32 cellular contexts compared by ENCODE assay signal in genomic region chr14:49670475-49670874, GRCh38.
"Had no signal": no experiment of that assay in that cellular context is flagged by ENCODE, and none has a peak within 500 bp of the region (broad histone marks: within the 10 kb centered on the region; RNA-seq: fewer than 3 reads in every experiment).

No MANE protein-coding gene starts in this region.

- H3K4me1 Mint-ChIP-seq: activated B cell treated with CpG ODN at 0.5 μM for 24 hours; activated naive CD4-positive, alpha-beta T cell treated with anti-CD3 and anti-CD28 coated beads, Interleukin-2, amount 10 ng/mL, durations not matched to agents 7 days and 5 days; brain; central memory CD8-positive, alpha-beta T cell had no signal

- H3K27me3 ChIP-seq: ascending aorta, breast epithelium, cardiac muscle cell, dorsolateral prefrontal cortex, esophagus muscularis mucosa, foreskin keratinocyte, gastrocnemius medialis, heart left ventricle had no signal

- H3K27me3 Mint-ChIP-seq: activated B cell treated with CpG ODN at 0.5 μM for 24 hours; activated CD4-positive, alpha-beta memory T cell treated with anti-CD3 and anti-CD28 coated beads, Interleukin-2, amount 10 ng/mL, durations not matched to agents 7 days and 5 days; activated CD4-positive, alpha-beta T cell treated with anti-CD3 and anti-CD28 coated beads, Interleukin-2, amount 10 ng/mL, durations not matched to agents 24 days and 14 days; activated naive CD4-positive, alpha-beta T cell treated with anti-CD3 and anti-CD28 coated beads, Interleukin-2, amount 10 ng/mL, durations not matched to agents 7 days and 5 days; activated naive CD8-positive, alpha-beta T cell treated with anti-CD3 and anti-CD28 coated beads, Interleukin-2, amount 10 ng/mL, durations not matched to agents 7 days and 5 days; activated T-cell treated with anti-CD3 and anti-CD28 coated beads, Interleukin-2, amount 50 U/mL, for 24 hours; brain; central memory CD8-positive, alpha-beta T cell; dendritic cell treated with granulocyte-macrophage colony-stimulating factor and Interleukin-4, amounts not matched to agents 40 ng/mL and 50 ng/mL, for 4 days had no signal

- ATAC-seq: activated CD4-positive, CD25-positive, alpha-beta regulatory T cell treated with anti-CD3 and anti-CD28 coated beads, Interleukin-2, amount 50 U/mL, for 24 hours; activated naive CD4-positive, alpha-beta T cell treated with anti-CD3 and anti-CD28 coated beads, Interleukin-2, amount 50 U/mL, for 72 hours; activated T-cell treated with anti-CD3 and anti-CD28 coated beads, Interleukin-2, amount 50 U/mL, for 72 hours; foreskin keratinocyte; gastrocnemius medialis; heart left ventricle had no signal

- H3K4me1 ChIP-seq: ascending aorta, breast epithelium, esophagus muscularis mucosa, foreskin keratinocyte, gastrocnemius medialis, heart left ventricle had no signal

- H3K36me3 ChIP-seq: ascending aorta, breast epithelium, cardiac muscle cell, esophagus muscularis mucosa, gastrocnemius medialis, heart left ventricle had no signal

- DNase-seq: activated B cell treated with CpG ODN at 0.5 μM for 24 hours; activated CD4-positive, alpha-beta memory T cell treated with anti-CD3 and anti-CD28 coated beads, Interleukin-2, amount 10 ng/mL, durations not matched to agents 7 days and 5 days; activated CD4-positive, alpha-beta T cell treated with anti-CD3 and anti-CD28 coated beads, Interleukin-2, amount 10 ng/mL, durations not matched to agents 24 days and 14 days; activated CD4-positive, alpha-beta T cell treated with anti-CD3 and anti-CD28 coated beads, Interleukin-2, amount 50 U/mL, for 4 hours; activated CD8-positive, alpha-beta memory T cell treated with anti-CD3 and anti-CD28 coated beads, Interleukin-2, amount 50 U/mL, for 48 hours; activated gamma-delta T cell; activated naive CD4-positive, alpha-beta T cell; activated naive CD4-positive, alpha-beta T cell treated with anti-CD3 and anti-CD28 coated beads, Interleukin-2, amount 10 ng/mL, durations not matched to agents 7 days and 5 days; activated naive CD8-positive, alpha-beta T cell treated with anti-CD3 and anti-CD28 coated beads, Interleukin-2, amount 10 ng/mL, durations not matched to agents 7 days and 5 days; activated T-cell treated with anti-CD3 and anti-CD28 coated beads for 4 hours; activated T-cell treated with anti-CD3 and anti-CD28 coated beads, Interleukin-2, amount 50 U/mL, for 24 hours; activated T-cell treated with anti-CD3 and anti-CD28 coated beads, Interleukin-2, amount 50 U/mL, for 72 hours; dorsolateral prefrontal cortex; effector memory CD4-positive, alpha-beta T cell; foreskin keratinocyte; gastrocnemius medialis; glutamatergic neuron; heart left ventricle; hypothalamus; T1000; WERI-Rb-1 had no signal

- H3K4me3 Mint-ChIP-seq: activated B cell treated with CpG ODN at 0.5 μM for 24 hours; activated CD4-positive, alpha-beta memory T cell treated with anti-CD3 and anti-CD28 coated beads, Interleukin-2, amount 10 ng/mL, durations not matched to agents 7 days and 5 days; activated CD4-positive, alpha-beta T cell treated with anti-CD3 and anti-CD28 coated beads, Interleukin-2, amount 10 ng/mL, durations not matched to agents 24 days and 14 days; activated naive CD4-positive, alpha-beta T cell treated with anti-CD3 and anti-CD28 coated beads, Interleukin-2, amount 10 ng/mL, durations not matched to agents 7 days and 5 days; activated naive CD8-positive, alpha-beta T cell treated with anti-CD3 and anti-CD28 coated beads, Interleukin-2, amount 10 ng/mL, durations not matched to agents 7 days and 5 days; activated T-cell treated with anti-CD3 and anti-CD28 coated beads, Interleukin-2, amount 50 U/mL, for 24 hours; activated T-cell treated with anti-CD3 and anti-CD28 coated beads, Interleukin-2, amount 50 U/mL, for 72 hours; brain; central memory CD8-positive, alpha-beta T cell; dendritic cell treated with granulocyte-macrophage colony-stimulating factor and Interleukin-4, amounts not matched to agents 40 ng/mL and 50 ng/mL, for 4 days; T-helper 1 cell treated with Interleukin-12 subunit alpha and Interleukin-12 subunit beta and Interleukin-4 antibody, amounts not matched to agents 30 μg/mL and 1 μg/mL, for 36 hours had no signal

- H3K9me3 ChIP-seq: ascending aorta, breast epithelium, esophagus muscularis mucosa, gastrocnemius medialis, heart left ventricle had no signal

- H3K9me3 Mint-ChIP-seq: activated CD4-positive, alpha-beta memory T cell treated with anti-CD3 and anti-CD28 coated beads, Interleukin-2, amount 10 ng/mL, durations not matched to agents 7 days and 5 days; activated CD4-positive, alpha-beta T cell treated with anti-CD3 and anti-CD28 coated beads, Interleukin-2, amount 10 ng/mL, durations not matched to agents 24 days and 14 days; activated naive CD4-positive, alpha-beta T cell treated with anti-CD3 and anti-CD28 coated beads, Interleukin-2, amount 10 ng/mL, durations not matched to agents 7 days and 5 days; activated naive CD4-positive, alpha-beta T cell treated with anti-CD3 and anti-CD28 coated beads, Interleukin-2, amount 50 U/mL, for 72 hours; activated naive CD8-positive, alpha-beta T cell treated with anti-CD3 and anti-CD28 coated beads, Interleukin-2, amount 10 ng/mL, durations not matched to agents 7 days and 5 days; activated T-cell treated with anti-CD3 and anti-CD28 coated beads, Interleukin-2, amount 50 U/mL, for 24 hours; activated T-cell treated with anti-CD3 and anti-CD28 coated beads, Interleukin-2, amount 50 U/mL, for 72 hours; central memory CD8-positive, alpha-beta T cell; dendritic cell treated with granulocyte-macrophage colony-stimulating factor and Interleukin-4, amounts not matched to agents 40 ng/mL and 50 ng/mL, for 4 days; T-helper 1 cell treated with Interleukin-12 subunit alpha and Interleukin-12 subunit beta and Interleukin-4 antibody, amounts not matched to agents 30 μg/mL and 1 μg/mL, for 36 hours had no signal

- H3K27ac Mint-ChIP-seq: activated B cell treated with CpG ODN at 0.5 μM for 24 hours; activated CD4-positive, alpha-beta memory T cell treated with anti-CD3 and anti-CD28 coated beads, Interleukin-2, amount 10 ng/mL, durations not matched to agents 7 days and 5 days; activated CD4-positive, alpha-beta T cell treated with anti-CD3 and anti-CD28 coated beads, Interleukin-2, amount 10 ng/mL, durations not matched to agents 24 days and 14 days; activated naive CD4-positive, alpha-beta T cell treated with anti-CD3 and anti-CD28 coated beads, Interleukin-2, amount 10 ng/mL, durations not matched to agents 7 days and 5 days; activated naive CD4-positive, alpha-beta T cell treated with anti-CD3 and anti-CD28 coated beads, Interleukin-2, amount 50 U/mL, for 72 hours; activated naive CD8-positive, alpha-beta T cell treated with anti-CD3 and anti-CD28 coated beads, Interleukin-2, amount 10 ng/mL, durations not matched to agents 7 days and 5 days; activated T-cell treated with anti-CD3 and anti-CD28 coated beads, Interleukin-2, amount 50 U/mL, for 24 hours; activated T-cell treated with anti-CD3 and anti-CD28 coated beads, Interleukin-2, amount 50 U/mL, for 72 hours; brain; dendritic cell treated with granulocyte-macrophage colony-stimulating factor and Interleukin-4, amounts not matched to agents 40 ng/mL and 50 ng/mL, for 4 days; T-helper 1 cell treated with Interleukin-12 subunit alpha and Interleukin-12 subunit beta and Interleukin-4 antibody, amounts not matched to agents 30 μg/mL and 1 μg/mL, for 36 hours had no signal

- H3K27ac ChIP-seq: ascending aorta, breast epithelium, cardiac muscle cell, coronary artery, dorsolateral prefrontal cortex, esophagus muscularis mucosa, foreskin keratinocyte, gastrocnemius medialis, heart left ventricle, WERI-Rb-1 had no signal

- H3K4me3 ChIP-seq: ascending aorta, breast epithelium, cardiac muscle cell, coronary artery, dorsolateral prefrontal cortex, esophagus muscularis mucosa, gastrocnemius medialis, heart left ventricle had no signal
